26 cellular contexts compared by ENCODE assay signal in genomic region chr13:33073338-33073737, GRCh38. TPM values are rescaled to one million over a fixed set of nuclear protein-coding genes. Genes with fewer than 3 reads are reported as not detected.
"Had no signal": no experiment of that assay in that cellular context is flagged by ENCODE, and none has a peak within 500 bp of the region (broad histone marks: within the 10 kb centered on the region; RNA-seq: fewer than 3 reads in every experiment).

No MANE protein-coding gene starts in this region.

- H3K36me3 Mint-ChIP-seq: activated naive CD4-positive, alpha-beta T cell treated with anti-CD3 and anti-CD28 coated beads, Interleukin-2, amount 10 ng/mL, durations not matched to agents 7 days and 5 days; natural killer cell; neural progenitor cell; stimulated activated naive B cell treated with anti-CD40 and anti-IgM and Interleukin-4, amounts not matched to agents 10 μg/mL and 1 μg/mL and 100 μg/mL, for 72 hours had no signal

- DNase-seq: activated CD4-positive, alpha-beta T cell treated with anti-CD3 and anti-CD28 coated beads for 48 hours; activated CD4-positive, alpha-beta T cell treated with anti-CD3 and anti-CD28 coated beads, Interleukin-2, amount 50 U/mL, for 48 hours; activated CD8-positive, alpha-beta memory T cell treated with anti-CD3 and anti-CD28 coated beads for 24 hours; activated effector memory CD4-positive, alpha-beta T cell treated with anti-CD3 and anti-CD28 coated beads, Interleukin-2, amount 50 U/mL, for 16 hours; activated naive CD4-positive, alpha-beta T cell treated with anti-CD3 and anti-CD28 coated beads, Interleukin-2, amount 10 ng/mL, durations not matched to agents 7 days and 5 days; amniotic stem cell; central memory CD4-positive, alpha-beta T cell; gastrocnemius medialis; glutamatergic neuron; left lung; lower lobe of right lung; mesenchymal stem cell; natural killer cell; occipital lobe; psoas muscle; stimulated activated CD4-positive, alpha-beta T cell treated with anti-CD3 and anti-CD28 coated beads, Interleukin-15, amount 100 ng/mL, for 24 hours; stimulated activated CD4-positive, alpha-beta T cell treated with anti-CD3 and anti-CD28 coated beads, Interleukin-2, amount 100 ng/mL, for 24 hours; stimulated activated naive B cell treated with anti-CD40 and anti-IgM and Interleukin-4, amounts not matched to agents 10 μg/mL and 1 μg/mL and 100 μg/mL, for 72 hours; stomach; T1000; thyroid gland; upper lobe of left lung; WERI-Rb-1 had no signal

- ATAC-seq: activated CD4-positive, CD25-positive, alpha-beta regulatory T cell treated with anti-CD3 and anti-CD28 coated beads, Interleukin-2, amount 50 U/mL, for 24 hours; gastrocnemius medialis; left lung; lower lobe of right lung; natural killer cell; psoas muscle; stimulated activated naive B cell treated with anti-CD40 and anti-IgM and Interleukin-4, amounts not matched to agents 10 μg/mL and 1 μg/mL and 100 μg/mL, for 72 hours had no signal

- H3K4me3 ChIP-seq: gastrocnemius medialis, left lung, lower lobe of right lung, neural progenitor cell, psoas muscle, stomach, thyroid gland, upper lobe of left lung, vagina had no signal

- H3K36me3 ChIP-seq: gastrocnemius medialis, left lung, lower lobe of right lung, neural progenitor cell, stomach, thyroid gland, upper lobe of left lung, vagina, WERI-Rb-1 had no signal

- H3K27ac Mint-ChIP-seq: activated naive CD4-positive, alpha-beta T cell treated with anti-CD3 and anti-CD28 coated beads, Interleukin-2, amount 10 ng/mL, durations not matched to agents 7 days and 5 days; natural killer cell; neural progenitor cell; stimulated activated naive B cell treated with anti-CD40 and anti-IgM and Interleukin-4, amounts not matched to agents 10 μg/mL and 1 μg/mL and 100 μg/mL, for 72 hours had no signal

- H3K4me1 ChIP-seq: left lung, lower lobe of right lung, neural progenitor cell, psoas muscle, stomach, thyroid gland, upper lobe of left lung, vagina had no signal

- H3K9me3 ChIP-seq: gastrocnemius medialis, left lung, lower lobe of right lung, psoas muscle, stomach, thyroid gland, upper lobe of left lung, vagina had no signal

- H3K27me3 Mint-ChIP-seq: stimulated activated naive B cell treated with anti-CD40 and anti-IgM and Interleukin-4, amounts not matched to agents 10 μg/mL and 1 μg/mL and 100 μg/mL, for 72 hours had no signal

- H3K9me3 Mint-ChIP-seq: activated naive CD4-positive, alpha-beta T cell treated with anti-CD3 and anti-CD28 coated beads, Interleukin-2, amount 10 ng/mL, durations not matched to agents 7 days and 5 days; natural killer cell; neural progenitor cell; stimulated activated naive B cell treated with anti-CD40 and anti-IgM and Interleukin-4, amounts not matched to agents 10 μg/mL and 1 μg/mL and 100 μg/mL, for 72 hours had no signal

- H3K4me1 Mint-ChIP-seq: activated naive CD4-positive, alpha-beta T cell treated with anti-CD3 and anti-CD28 coated beads, Interleukin-2, amount 10 ng/mL, durations not matched to agents 7 days and 5 days; natural killer cell; neural progenitor cell; stimulated activated naive B cell treated with anti-CD40 and anti-IgM and Interleukin-4, amounts not matched to agents 10 μg/mL and 1 μg/mL and 100 μg/mL, for 72 hours had no signal

- H3K4me3 Mint-ChIP-seq: activated naive CD4-positive, alpha-beta T cell treated with anti-CD3 and anti-CD28 coated beads, Interleukin-2, amount 10 ng/mL, durations not matched to agents 7 days and 5 days; natural killer cell; neural progenitor cell; stimulated activated naive B cell treated with anti-CD40 and anti-IgM and Interleukin-4, amounts not matched to agents 10 μg/mL and 1 μg/mL and 100 μg/mL, for 72 hours had no signal

RNA-seq across cellular contexts. Expression of gene KL, which starts 57.1 kb away (rescaled TPM):
- total RNA-seq: natural killer cell had no signal
